ENCODE assay signal across 19 cellular contexts in the genomic region with DNA sequence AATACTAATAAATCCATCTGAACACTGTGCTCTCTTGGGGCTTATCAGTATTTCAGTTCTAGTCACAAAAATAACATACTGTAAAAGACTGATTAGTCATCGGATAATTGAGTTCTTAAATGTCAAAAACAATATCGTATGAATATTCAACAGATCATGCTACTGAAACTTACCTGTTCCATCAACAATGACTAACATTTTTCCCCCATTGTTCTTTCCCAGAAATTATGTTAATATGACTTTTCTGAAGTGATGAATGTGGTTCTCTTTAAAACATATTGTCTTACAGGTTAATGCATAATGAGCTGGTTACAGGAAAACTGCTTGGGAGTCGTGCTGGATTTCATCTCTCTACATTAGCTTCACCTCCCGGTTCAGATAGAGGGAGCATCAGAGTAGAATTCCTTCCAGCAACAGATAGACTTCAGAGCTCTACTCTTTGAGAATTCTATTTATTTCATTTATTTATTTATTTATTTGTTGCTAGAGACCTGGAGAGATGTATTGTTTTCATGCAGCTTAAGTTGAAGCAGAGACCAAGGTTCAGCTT.
DNase-seq lines count a peak whose midpoint lies in the region; TF ChIP-seq lines count a peak whose summit lies in the region.
"Had no signal": no experiment of that assay in that cellular context is flagged by ENCODE, and none has a peak within 500 bp of the region (broad histone marks: within the 10 kb centered on the region; RNA-seq: fewer than 3 reads in every experiment).

No MANE protein-coding gene starts in this region.

- no peak for TF ChIP-seq POLR2A in breast epithelium (IDR thresholded peaks at IDR 0.05)

- H3K36me3 ChIP-seq in HEK293 (ENCODE audit: control insufficient read depth in 2 of 2, insufficient read depth in 1 of 2, low read length in 2 of 2), result no peaks in the 10 kb centered on the region
- no peaks in the 10 kb centered on the region for H3K36me3 ChIP-seq in breast epithelium
- H3K36me3 ChIP-seq: BLaER1 had no signal

- no peak overlapping the region for H3K4me3 ChIP-seq in HEK293 (ENCODE audit: low read depth, low read length)
- no peak overlapping the region for H3K4me3 ChIP-seq in breast epithelium
- H3K4me3 ChIP-seq: BLaER1, GM23338 had no signal

- H3K27ac ChIP-seq in HEK293 (ENCODE audit: extremely low read depth, low read depth, low read length) (no peak overlapping the region), breast epithelium (no peak overlapping the region)
- H3K27ac ChIP-seq: 22Rv1, BLaER1, C4-2B had no signal

- intact Hi-C loops in breast epithelium (cut with DNase I; ENCODE audit: low total_unique reads), result no loop called here

- POLR2A ChIA-PET in HEK293 (lab: Yijun Ruan, JAX), result no interaction called here

- CTCF ChIA-PET in HEK293 (lab: Yijun Ruan, JAX), result no interaction called here

- DNase-seq in DMS 273 (lab: John Stamatoyannopoulos, UW; ENCODE audit: unreplicated experiment), result peak; percentile 41
- DNase-seq in DMS 273 treated with DMSO at 0.1 percent for 48 hours (lab: John Stamatoyannopoulos, UW), result no peak
- peak; percentile 23 for DNase-seq in astrocyte of the hippocampus (ENCODE audit: low read depth, low spot score)
- peak; percentile 67 for DNase-seq in renal cortical epithelial cell (ENCODE audit: low read depth)
- DNase-seq in breast epithelium (ENCODE audit: low spot score in 2 of 2), result no peak
- no peak for DNase-seq in central memory CD4-positive, alpha-beta T cell
- DNase-seq: Caco-2; CD4-positive, CD25-positive, alpha-beta regulatory T cell; CD8-positive, alpha-beta T cell; DMS53; DMS79 treated with DMSO at 0.1 percent for 48 hours; GF-D8; H9; HFFc6 had no signal

- no peaks in the 10 kb centered on the region for H3K27me3 ChIP-seq in breast epithelium
- H3K27me3 ChIP-seq: BLaER1 had no signal

- no peaks in the 10 kb centered on the region for H3K4me1 ChIP-seq in HEK293 (ENCODE audit: control insufficient read depth, insufficient read depth, low read length)
- H3K4me1 ChIP-seq in breast epithelium, result no peaks in the 10 kb centered on the region
- H3K4me1 ChIP-seq: BLaER1, Caco-2 had no signal

- H3K9me3 ChIP-seq in HEK293 (ENCODE audit: control insufficient read depth, insufficient read depth, low read depth, low read length), result no peaks in the 10 kb centered on the region
- peaks cover 0 to 7% of the 10 kb centered on the region in 2 donors for H3K9me3 ChIP-seq in breast epithelium
- H3K9me3 ChIP-seq: Caco-2 had no signal

- TF ChIP-seq CTCF in HEK293 (tag by site-specific recombination; IDR thresholded peaks at IDR 0.05), result no peak
- TF ChIP-seq CTCF in breast epithelium (IDR thresholded peaks at IDR 0.05), result no peak

TF ChIP-seq in HEK293, 187 proteins besides CTCF, POLR2A, EP300 and RAD21:
- TF ChIP-seq SCRT2 (tag by site-specific recombination; IDR thresholded peaks at IDR 0.05) (0 out of 2 replicates have a peak, but pooled peaks have one; percentile 21), ZEB2 (tag by site-specific recombination; IDR thresholded peaks at IDR 0.05) (0 out of 2 replicates have a peak, but pooled peaks have one; percentile 26), ZNF596 (tag by site-specific recombination; IDR thresholded peaks at IDR 0.05) (no peak)
- TF ChIP-seq, protein P1, sequence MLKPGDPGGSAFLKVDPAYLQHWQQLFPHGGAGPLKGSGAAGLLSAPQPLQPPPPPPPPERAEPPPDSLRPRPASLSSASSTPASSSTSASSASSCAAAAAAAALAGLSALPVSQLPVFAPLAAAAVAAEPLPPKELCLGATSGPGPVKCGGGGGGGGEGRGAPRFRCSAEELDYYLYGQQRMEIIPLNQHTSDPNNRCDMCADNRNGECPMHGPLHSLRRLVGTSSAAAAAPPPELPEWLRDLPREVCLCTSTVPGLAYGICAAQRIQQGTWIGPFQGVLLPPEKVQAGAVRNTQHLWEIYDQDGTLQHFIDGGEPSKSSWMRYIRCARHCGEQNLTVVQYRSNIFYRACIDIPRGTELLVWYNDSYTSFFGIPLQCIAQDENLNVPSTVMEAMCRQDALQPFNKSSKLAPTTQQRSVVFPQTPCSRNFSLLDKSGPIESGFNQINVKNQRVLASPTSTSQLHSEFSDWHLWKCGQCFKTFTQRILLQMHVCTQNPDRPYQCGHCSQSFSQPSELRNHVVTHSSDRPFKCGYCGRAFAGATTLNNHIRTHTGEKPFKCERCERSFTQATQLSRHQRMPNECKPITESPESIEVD (tag by site-specific recombination; IDR thresholded peaks at IDR 0.05), result peak; percentile 47

Comparison
In these comparisons a context has a peak if more than half of its experiments do, and no peak if none do; other contexts are left out.
1. DNase-seq: peak in DMS 273 (single experiment), astrocyte of the hippocampus (single experiment) and renal cortical epithelial cell (single experiment); none in DMS 273 treated with DMSO at 0.1 percent for 48 hours (single experiment), breast epithelium (0 of 2) and central memory CD4-positive, alpha-beta T cell (single experiment).